ENCODE assay signal across 1 cellular context in genomic region chr6:30163918-30164654, GRCh38.
TF ChIP-seq lines count a peak whose summit lies in the region.

No MANE protein-coding gene starts in this region.

TF ChIP-seq in HEK293, 187 proteins besides CTCF, POLR2A, EP300 and RAD21 (continued from another document):
- TF ChIP-seq OSR2 (tag by site-specific recombination; IDR thresholded peaks at IDR 0.05): no peak
- TF ChIP-seq ZNF623 (tag by site-specific recombination; IDR thresholded peaks at IDR 0.05): no peak
- no peak for TF ChIP-seq ZBTB21 (tag by site-specific recombination; IDR thresholded peaks at IDR 0.05)
